ENCODE assay signal across 27 cellular contexts in the genomic region with DNA sequence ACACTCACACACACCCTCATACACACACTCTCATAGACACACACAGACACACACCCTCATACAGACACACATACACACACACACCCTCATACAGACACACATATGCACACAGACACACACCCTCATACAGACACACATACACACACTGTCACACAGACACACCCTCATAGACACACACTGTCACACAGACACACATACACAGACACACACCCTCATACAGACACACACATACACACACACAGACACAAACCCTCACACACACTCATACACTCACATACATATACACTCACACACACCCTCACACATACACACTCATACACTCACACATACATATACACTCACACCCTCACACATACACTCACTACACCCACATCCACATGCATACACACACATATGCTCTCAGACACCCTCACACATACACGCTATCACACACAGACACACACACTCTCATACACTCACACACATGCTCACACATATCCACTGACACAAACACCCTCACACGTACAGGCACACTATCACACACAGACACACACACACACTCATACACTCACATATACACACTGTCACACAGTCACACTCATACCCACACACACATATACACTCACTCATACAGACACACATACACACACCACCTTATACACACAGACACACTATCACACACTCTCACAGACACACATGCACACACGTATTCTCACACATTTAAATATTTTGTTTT. TPM values are rescaled to one million over a fixed set of nuclear protein-coding genes. Genes with fewer than 3 reads are reported as not detected.
"Had no signal": no experiment of that assay in that cellular context is flagged by ENCODE, and none has a peak within 500 bp of the region (broad histone marks: within the 10 kb centered on the region; RNA-seq: fewer than 3 reads in every experiment).

No MANE protein-coding gene starts in this region.

- H3K4me1 ChIP-seq: body of pancreas, lower lobe of right lung, transverse colon had no signal

- ATAC-seq: body of pancreas; left lobe of liver; sciatic nerve; stimulated activated memory B cell treated with anti-CD40 and anti-IgM and Interleukin-4, amounts not matched to agents 10 μg/mL and 1 μg/mL and 100 μg/mL, for 72 hours had no signal

- H3K27me3 Mint-ChIP-seq: dendritic cell treated with granulocyte-macrophage colony-stimulating factor and Interleukin-4, amounts not matched to agents 40 ng/mL and 50 ng/mL, for 4 days had no signal

- DNase-seq: activated B cell treated with CpG ODN at 0.5 μM for 24 hours; activated CD4-positive, alpha-beta T cell treated with anti-CD3 and anti-CD28 coated beads for 4 hours; activated CD4-positive, alpha-beta T cell treated with anti-CD3 and anti-CD28 coated beads, Interleukin-2, amount 50 U/mL, for 48 hours; activated naive CD4-positive, alpha-beta T cell treated with anti-CD3 and anti-CD28 coated beads for 36 hours; activated T-cell treated with anti-CD3 and anti-CD28 coated beads, Interleukin-2, amount 50 U/mL, for 48 hours; amygdala; body of pancreas; effector CD4-positive, alpha-beta T cell; foreskin melanocyte; immature natural killer cell; lower lobe of right lung; natural killer cell; small intestine; stimulated activated CD4-positive, alpha-beta T cell treated with anti-CD3 and anti-CD28 coated beads, Interleukin-2, amount 100 ng/mL, for 24 hours; T1000; transverse colon had no signal

- H3K27ac Mint-ChIP-seq: activated B cell treated with CpG ODN at 0.5 μM for 24 hours; activated naive CD4-positive, alpha-beta T cell treated with anti-CD3 and anti-CD28 coated beads for 36 hours; dendritic cell treated with granulocyte-macrophage colony-stimulating factor and Interleukin-4, amounts not matched to agents 40 ng/mL and 50 ng/mL, for 4 days; immature natural killer cell; natural killer cell; stimulated activated memory B cell treated with anti-CD40 and anti-IgM and Interleukin-4, amounts not matched to agents 10 μg/mL and 1 μg/mL and 100 μg/mL, for 72 hours; T-helper 1 cell treated with Interleukin-12 subunit alpha and Interleukin-12 subunit beta and Interleukin-4 antibody, amounts not matched to agents 30 μg/mL and 1 μg/mL, for 36 hours had no signal

- H3K36me3 ChIP-seq: lower lobe of right lung, transverse colon had no signal

- H3K27me3 ChIP-seq: body of pancreas, transverse colon had no signal

- H3K4me1 Mint-ChIP-seq: activated B cell treated with CpG ODN at 0.5 μM for 24 hours; immature natural killer cell; natural killer cell; stimulated activated memory B cell treated with anti-CD40 and anti-IgM and Interleukin-4, amounts not matched to agents 10 μg/mL and 1 μg/mL and 100 μg/mL, for 72 hours had no signal

- H3K36me3 Mint-ChIP-seq: immature natural killer cell; natural killer cell; stimulated activated memory B cell treated with anti-CD40 and anti-IgM and Interleukin-4, amounts not matched to agents 10 μg/mL and 1 μg/mL and 100 μg/mL, for 72 hours had no signal

- H3K4me3 ChIP-seq: body of pancreas, lower lobe of right lung, transverse colon had no signal

- H3K4me3 Mint-ChIP-seq: activated B cell treated with CpG ODN at 0.5 μM for 24 hours; activated naive CD4-positive, alpha-beta T cell treated with anti-CD3 and anti-CD28 coated beads for 36 hours; dendritic cell treated with granulocyte-macrophage colony-stimulating factor and Interleukin-4, amounts not matched to agents 40 ng/mL and 50 ng/mL, for 4 days; immature natural killer cell; natural killer cell; stimulated activated memory B cell treated with anti-CD40 and anti-IgM and Interleukin-4, amounts not matched to agents 10 μg/mL and 1 μg/mL and 100 μg/mL, for 72 hours; T-helper 1 cell treated with Interleukin-12 subunit alpha and Interleukin-12 subunit beta and Interleukin-4 antibody, amounts not matched to agents 30 μg/mL and 1 μg/mL, for 36 hours had no signal

- FAIRE-seq: endometrium, small intestine had no signal

- H3K9me3 Mint-ChIP-seq: activated B cell treated with CpG ODN at 0.5 μM for 24 hours; activated naive CD4-positive, alpha-beta T cell treated with anti-CD3 and anti-CD28 coated beads for 36 hours; dendritic cell treated with granulocyte-macrophage colony-stimulating factor and Interleukin-4, amounts not matched to agents 40 ng/mL and 50 ng/mL, for 4 days; immature natural killer cell; natural killer cell; stimulated activated memory B cell treated with anti-CD40 and anti-IgM and Interleukin-4, amounts not matched to agents 10 μg/mL and 1 μg/mL and 100 μg/mL, for 72 hours; T-helper 1 cell treated with Interleukin-12 subunit alpha and Interleukin-12 subunit beta and Interleukin-4 antibody, amounts not matched to agents 30 μg/mL and 1 μg/mL, for 36 hours had no signal

- H3K27ac ChIP-seq: body of pancreas, lower lobe of right lung, transverse colon had no signal

- H3K9me3 ChIP-seq: body of pancreas, lower lobe of right lung, transverse colon had no signal

RNA-seq across cellular contexts. Expression of a gene that starts 9.1 kb away (rescaled TPM):
- total RNA-seq: activated B cell treated with CpG ODN at 0.5 μM for 24 hours; activated CD8-positive, alpha-beta memory T cell treated with anti-CD3 and anti-CD28 coated beads for 36 hours; activated naive CD4-positive, alpha-beta T cell treated with anti-CD3 and anti-CD28 coated beads for 36 hours; body of pancreas; cardiac septum; epithelial cell of proximal tubule; kidney epithelial cell; left lobe of liver; lower lobe of right lung; natural killer cell; sciatic nerve; temporal lobe; transverse colon had no signal
- polyA plus RNA-seq: immature natural killer cell, small intestine had no signal

RNA-seq across cellular contexts. Expression of a gene that starts 11.5 kb away (rescaled TPM):
- total RNA-seq: activated B cell treated with CpG ODN at 0.5 μM for 24 hours; activated CD8-positive, alpha-beta memory T cell treated with anti-CD3 and anti-CD28 coated beads for 36 hours; activated naive CD4-positive, alpha-beta T cell treated with anti-CD3 and anti-CD28 coated beads for 36 hours; body of pancreas; cardiac septum; left lobe of liver; natural killer cell; sciatic nerve; temporal lobe; transverse colon had no signal
- polyA plus RNA-seq: immature natural killer cell had no signal
